In the genomic region with DNA sequence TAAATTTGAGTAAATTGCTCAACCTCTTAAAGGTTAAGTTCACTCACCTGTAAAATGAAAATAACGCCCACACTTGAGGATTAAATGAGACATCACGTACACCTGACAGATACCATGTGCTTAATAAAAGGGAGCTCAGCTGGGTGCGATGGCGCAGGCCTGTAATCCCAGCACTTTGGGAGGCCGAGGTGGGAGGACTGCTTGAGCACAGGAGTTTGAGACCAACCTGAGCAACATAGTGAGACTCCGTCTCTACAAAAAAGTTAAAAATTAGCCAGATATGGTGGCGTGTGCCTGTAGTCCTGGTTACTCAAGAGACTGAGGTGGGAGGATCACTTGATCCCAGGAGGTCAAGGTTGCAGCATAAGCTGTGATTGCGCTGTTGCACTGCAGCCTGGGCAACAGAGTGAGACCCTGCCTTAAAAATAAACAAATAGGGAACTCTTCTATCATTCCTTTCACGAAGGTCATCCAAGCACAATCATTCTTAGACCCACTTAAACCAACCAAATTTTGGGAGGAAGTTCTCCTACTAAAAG, we compare ENCODE assay signal across 21 cellular contexts.
"Had no signal": no experiment of that assay in that cellular context is flagged by ENCODE, and none has a peak within 500 bp of the region (broad histone marks: within the 10 kb centered on the region; RNA-seq: fewer than 3 reads in every experiment).

No MANE protein-coding gene starts in this region.

- FAIRE-seq: frontal cortex, kidney, urothelium cell line had no signal

- H3K27ac Mint-ChIP-seq: activated CD4-positive, alpha-beta T cell treated with anti-CD3 and anti-CD28 coated beads, Interleukin-2, amount 10 ng/mL, durations not matched to agents 7 days and 5 days; activated CD8-positive, alpha-beta T cell treated with anti-CD3 and anti-CD28 coated beads, Interleukin-2, amount 10 ng/mL, durations not matched to agents 7 days and 5 days; activated naive CD4-positive, alpha-beta T cell treated with anti-CD3 and anti-CD28 coated beads for 36 hours; activated T-cell treated with anti-CD3 and anti-CD28 coated beads, Interleukin-2, amount 50 U/mL, for 24 hours; activated T-helper 2 cell treated with anti-CD3 and anti-CD28 coated beads, Interferon-gamma antibody, Interleukin-2, Interleukin-4, amounts not matched to agents 10 μg/mL and 5 μg/mL and 100 μg/mL, durations not matched to agents 14 hours and 24 hours and 36 hours; effector memory CD8-positive, alpha-beta T cell; nephron progenitor cell had no signal

- H3K4me3 Mint-ChIP-seq: activated CD4-positive, alpha-beta T cell treated with anti-CD3 and anti-CD28 coated beads, Interleukin-2, amount 10 ng/mL, durations not matched to agents 7 days and 5 days; activated CD8-positive, alpha-beta T cell treated with anti-CD3 and anti-CD28 coated beads, Interleukin-2, amount 10 ng/mL, durations not matched to agents 7 days and 5 days; activated naive CD4-positive, alpha-beta T cell treated with anti-CD3 and anti-CD28 coated beads for 36 hours; activated T-cell treated with anti-CD3 and anti-CD28 coated beads, Interleukin-2, amount 50 U/mL, for 24 hours; effector memory CD8-positive, alpha-beta T cell; nephron progenitor cell had no signal

- H3K9me3 ChIP-seq: body of pancreas, left lung, tibial nerve had no signal

- H3K4me1 Mint-ChIP-seq: activated CD4-positive, alpha-beta T cell treated with anti-CD3 and anti-CD28 coated beads, Interleukin-2, amount 10 ng/mL, durations not matched to agents 7 days and 5 days; nephron progenitor cell had no signal

- H3K4me3 ChIP-seq: body of pancreas, left lung, tibial nerve had no signal

- DNase-seq: activated CD4-positive, alpha-beta T cell treated with anti-CD3 and anti-CD28 coated beads, Interleukin-2, amount 10 ng/mL, durations not matched to agents 7 days and 5 days; activated CD8-positive, alpha-beta T cell treated with anti-CD3 and anti-CD28 coated beads, Interleukin-2, amount 10 ng/mL, durations not matched to agents 7 days and 5 days; activated naive CD4-positive, alpha-beta T cell treated with anti-CD3 and anti-CD28 coated beads for 36 hours; activated T-cell treated with anti-CD3 and anti-CD28 coated beads, Interleukin-2, amount 50 U/mL, for 24 hours; caudate nucleus; effector memory CD8-positive, alpha-beta T cell; kidney; left lung; nephron progenitor cell; nucleus accumbens; posterior cingulate gyrus; retina; stimulated activated CD8-positive, alpha-beta memory T cell treated with anti-CD3 and anti-CD28 coated beads, Interleukin-4, amount 100 ng/mL, for 48 hours; stimulated activated naive CD4-positive, alpha-beta T cell treated with Interleukin-2 at 50 U/mL for 16 hours; T-helper 9 cell had no signal

- H3K27me3 ChIP-seq: body of pancreas, tibial nerve had no signal

- H3K4me1 ChIP-seq: left lung had no signal

- ATAC-seq: activated CD4-positive, CD25-positive, alpha-beta regulatory T cell treated with anti-CD3 and anti-CD28 coated beads, Interleukin-2, amount 50 U/mL, for 24 hours; activated CD8-positive, alpha-beta T cell treated with anti-CD3 and anti-CD28 coated beads, Interleukin-2, amount 10 ng/mL, durations not matched to agents 7 days and 5 days; body of pancreas; effector memory CD8-positive, alpha-beta T cell had no signal

- H3K9me3 Mint-ChIP-seq: activated CD4-positive, alpha-beta T cell treated with anti-CD3 and anti-CD28 coated beads, Interleukin-2, amount 10 ng/mL, durations not matched to agents 7 days and 5 days; activated naive CD4-positive, alpha-beta T cell treated with anti-CD3 and anti-CD28 coated beads for 36 hours; activated T-cell treated with anti-CD3 and anti-CD28 coated beads, Interleukin-2, amount 50 U/mL, for 24 hours; activated T-helper 2 cell treated with anti-CD3 and anti-CD28 coated beads, Interferon-gamma antibody, Interleukin-2, Interleukin-4, amounts not matched to agents 10 μg/mL and 5 μg/mL and 100 μg/mL, durations not matched to agents 14 hours and 24 hours and 36 hours had no signal

- H3K36me3 ChIP-seq: left lung, tibial nerve had no signal

- H3K27ac ChIP-seq: body of pancreas, left lung, tibial nerve had no signal
